17 cellular contexts compared by ENCODE assay signal in the genomic region with DNA sequence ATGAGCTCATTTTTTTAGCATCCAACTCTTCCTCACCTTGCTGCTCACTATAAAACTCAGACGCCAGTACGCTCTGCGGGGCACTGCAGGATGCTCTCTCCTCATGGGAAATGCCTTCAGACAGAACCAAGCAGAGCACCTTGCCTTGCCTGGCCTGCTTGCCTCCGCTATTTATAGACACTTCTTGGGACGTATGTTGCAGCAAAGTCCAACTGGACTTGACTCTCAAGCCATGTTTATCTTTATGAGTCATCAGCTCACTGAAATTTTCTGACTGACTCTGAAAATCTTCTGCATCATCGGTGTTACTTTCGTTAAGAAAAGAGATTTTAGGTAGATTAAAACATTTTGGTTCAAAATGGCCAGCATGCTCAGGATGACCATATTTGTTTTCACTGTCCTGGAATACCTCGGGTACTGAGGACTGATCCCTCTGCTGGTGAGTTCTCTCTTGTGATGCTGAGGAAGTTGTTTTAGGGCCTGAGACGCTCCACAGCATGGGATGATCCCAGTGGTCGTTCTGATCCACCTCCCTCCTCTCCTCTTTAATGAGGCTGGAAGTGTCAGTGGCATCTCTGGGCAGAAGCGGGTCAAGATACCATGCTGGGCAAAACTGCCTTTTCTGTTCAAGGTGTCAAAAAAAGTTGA.
A peak's percentile ranks its signal among the peaks of the same experiment; 100 is the strongest.
DNase-seq lines count a peak whose midpoint lies in the region; ATAC-seq and TF ChIP-seq lines count a peak whose summit lies in the region.
"Had no signal": no experiment of that assay in that cellular context is flagged by ENCODE, and none has a peak within 500 bp of the region (broad histone marks: within the 10 kb centered on the region; RNA-seq: fewer than 3 reads in every experiment).

No MANE protein-coding gene starts in this region.

- intact Hi-C loops in Panc1 (cut with micrococcal nuclease; ENCODE audit: unreplicated experiment), result no loop called here
- intact Hi-C loops in dorsolateral prefrontal cortex (cut with DNase I), result loop anchor here in 1 of 2 donors (10.0 kb wide), 1 partner anchor 106 kb away; no protein-coding TSS in a partner anchor

- peak overlapping the region; percentile 48 for H3K4me2 ChIP-seq in fibroblast of lung (ENCODE audit: extremely low read depth, insufficient read depth, low read length)

- H3K9ac ChIP-seq in fibroblast of lung (ENCODE audit: insufficient read depth, low read length), result no peak overlapping the region

- H3K27ac ChIP-seq in Panc1 (ENCODE audit: low read length), result no peak overlapping the region
- no peak overlapping the region for H3K27ac ChIP-seq in fibroblast of lung (ENCODE audit: insufficient read depth, low read length)
- no peak overlapping the region for H3K27ac ChIP-seq in dorsolateral prefrontal cortex
- H3K27ac ChIP-seq: uterus had no signal

- TF ChIP-seq CTCF in AG10803 (conservative IDR thresholded peaks at IDR 0.05; ENCODE audit: low read length) (no peak), Panc1 (IDR thresholded peaks at IDR 0.05) (no peak), fibroblast of lung (conservative IDR thresholded peaks at IDR 0.05 in 1 of 2, IDR thresholded peaks at IDR 0.05 in 1 of 2; ENCODE audit: low read depth in 1 of 2, low read length in 2 of 2) (peak; percentile 14 to 17), dorsolateral prefrontal cortex (IDR thresholded peaks at IDR 0.05 in 54 of 56, conservative IDR thresholded peaks at IDR 0.05 in 2 of 56; ENCODE audit: low read depth in 1 of 56, partially characterized antibody in 56 of 56) (no peak)

- H3K79me2 ChIP-seq in fibroblast of lung (ENCODE audit: control insufficient read depth, insufficient read depth, low read length), result no peaks in the 10 kb centered on the region

- no peak for ATAC-seq in Panc1
- ATAC-seq in GM19397 (IDR thresholded peaks at IDR 0.05; ENCODE audit: unreplicated experiment), result no peak
- ATAC-seq: GM12878 had no signal

- in situ Hi-C loops in Panc1 (cut with HindIII; ENCODE audit: low pct_unique_long_range_greater_than_20kb, low sequenced_read_pairs), result no loop called here

- H4K20me1 ChIP-seq in fibroblast of lung (ENCODE audit: control insufficient read depth, extremely low read depth, insufficient read depth, low read length), result no peaks in the 10 kb centered on the region

- H2AFZ ChIP-seq in fibroblast of lung (ENCODE audit: low read length), result peak overlapping the region; percentile 21

- POLR2A ChIA-PET in Panc1 (lab: Charles Lee), result no interaction called here

- H3K27me3 ChIP-seq in Panc1 (ENCODE audit: control insufficient read depth, insufficient read depth, low read length) (no peaks in the 10 kb centered on the region), fibroblast of lung (ENCODE audit: control insufficient read depth, insufficient read depth, low read length) (no peaks in the 10 kb centered on the region), dorsolateral prefrontal cortex (no peaks in the 10 kb centered on the region)
- H3K27me3 ChIP-seq: uterus had no signal

- CTCF ChIA-PET in Panc1 (lab: Charles Lee), result no interaction called here

- H3K9me3 ChIP-seq in Panc1 (ENCODE audit: control insufficient read depth, insufficient read depth, low read depth, low read length) (no peaks in the 10 kb centered on the region), fibroblast of lung (ENCODE audit: control insufficient read depth, insufficient read depth, low read depth, low read length) (no peaks in the 10 kb centered on the region)
- H3K9me3 ChIP-seq: uterus had no signal

- H3K4me3 ChIP-seq in AG10803 (ENCODE audit: low read length) (no peak overlapping the region), Panc1 (ENCODE audit: low read depth in 2 of 2, low read length in 2 of 2) (no peak overlapping the region), fibroblast of lung (replicated peaks in 1 of 4; ENCODE audit: control extremely low read depth in 1 of 4, insufficient read depth in 1 of 4, low read depth in 3 of 4, low read length in 4 of 4) (no peak overlapping the region), dorsolateral prefrontal cortex (no peak overlapping the region)
- H3K4me3 ChIP-seq: GM12878, uterus had no signal

- BruUV-seq in Panc1 (replicated peaks; lab: Mats Ljungman, UMichigan), result no TSS peak

- DNase-seq in AG10803 (ENCODE audit: low read depth) (peak; percentile 11), Panc1 (ENCODE audit: low read depth, low spot score) (peak; percentile 7), fibroblast of lung (ENCODE audit: low read depth in 2 of 2) (peak; percentile 55 to 66), myocyte (ENCODE audit: low read depth) (peak; percentile 27), dorsolateral prefrontal cortex (no peak)
- DNase-seq in activated effector memory CD4-positive, alpha-beta T cell treated with Interleukin-2 at 50 U/mL for 16 hours, result no peak
- no peak for DNase-seq in effector CD8-positive, alpha-beta T cell (lab: John Stamatoyannopoulos, UW)
- DNase-seq: activated CD4-positive, alpha-beta T cell treated with anti-CD3 and anti-CD28 coated beads for 1 hour; activated T-cell treated with anti-CD3 and anti-CD28 coated beads for 4 hours; DMS79 treated with DMSO at 0.1 percent for 48 hours; effector CD4-positive, alpha-beta T cell; NCI-H1048; NCI-H345; stimulated activated CD4-positive, alpha-beta T cell treated with anti-CD3 and anti-CD28 coated beads, Interleukin-1b, Interleukin-23, amount 100 ng/mL, for 48 hours; uterus had no signal

- H3K36me3 ChIP-seq in Panc1 (ENCODE audit: control insufficient read depth, insufficient read depth, low read length), result no peaks in the 10 kb centered on the region; the same call in 1 of the 2 replicates
- H3K36me3 ChIP-seq in fibroblast of lung (ENCODE audit: control insufficient read depth, insufficient read depth, low read length), result no peaks in the 10 kb centered on the region
- H3K36me3 ChIP-seq: uterus had no signal

- H3K4me1 ChIP-seq in Panc1 (ENCODE audit: control insufficient read depth, insufficient read depth, low read length) (no peaks in the 10 kb centered on the region), fibroblast of lung (ENCODE audit: control insufficient read depth, extremely low read depth, insufficient read depth, low read length) (no peaks in the 10 kb centered on the region)
- H3K4me1 ChIP-seq: uterus had no signal

Comparison
In these comparisons a context has a peak if more than half of its experiments do, and no peak if none do; other contexts are left out.
1. DNase-seq: peak in AG10803 (single experiment), Panc1 (single experiment), fibroblast of lung (2 of 2) and myocyte (single experiment); none in activated effector memory CD4-positive, alpha-beta T cell treated with Interleukin-2 at 50 U/mL for 16 hours (single experiment), effector CD8-positive, alpha-beta T cell (single experiment) and dorsolateral prefrontal cortex (0 of 10).
2. CTCF ChIP-seq: peak in fibroblast of lung (2 of 2); none in AG10803 (single experiment), Panc1 (single experiment) and dorsolateral prefrontal cortex (0 of 56).